Comparison of ENCODE assay signal across 27 cellular contexts in the genomic region with DNA sequence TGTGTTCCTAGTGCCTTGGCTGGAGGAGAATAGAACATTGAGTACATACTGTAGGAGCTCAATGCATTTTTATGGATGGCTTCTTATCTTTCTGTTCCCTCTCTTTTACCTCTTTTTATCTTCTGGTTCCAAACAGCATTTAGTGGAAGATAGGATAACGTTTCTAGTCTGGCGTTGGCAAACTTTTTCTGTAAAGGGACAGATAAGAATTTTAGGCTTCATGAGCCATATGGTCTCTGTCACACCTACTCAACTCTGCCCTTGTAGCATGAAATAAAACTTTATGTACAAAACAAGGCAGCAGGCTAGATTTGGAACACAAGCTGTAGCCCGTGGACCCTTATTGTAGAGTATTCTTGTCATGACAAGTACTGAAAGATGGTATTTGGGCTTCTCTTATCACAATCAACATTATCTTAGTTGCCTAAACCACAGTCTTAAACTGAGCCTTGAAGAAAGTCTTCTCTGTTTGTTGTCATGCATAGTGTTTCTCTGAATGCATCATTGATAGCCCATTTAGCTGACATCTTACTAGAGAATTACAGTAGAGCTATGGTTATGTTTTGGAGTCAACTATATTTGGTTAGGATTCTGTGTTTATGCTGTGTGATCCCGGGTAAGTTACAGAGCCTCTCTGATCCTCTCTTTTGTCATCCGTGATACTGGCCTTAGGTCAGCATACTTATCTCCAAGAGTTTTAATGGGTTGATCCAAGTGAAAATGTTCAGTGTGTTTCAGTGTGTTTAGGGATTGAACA.
"Had no signal": no experiment of that assay in that cellular context is flagged by ENCODE, and none has a peak within 500 bp of the region (broad histone marks: within the 10 kb centered on the region; RNA-seq: fewer than 3 reads in every experiment).

No MANE protein-coding gene starts in this region.

- H3K36me3 ChIP-seq: brain microvascular endothelial cell, heart left ventricle had no signal

- H3K4me3 ChIP-seq: heart left ventricle had no signal

- H3K4me1 ChIP-seq: heart left ventricle had no signal

- H3K27me3 ChIP-seq: brain microvascular endothelial cell, heart left ventricle had no signal

- ATAC-seq: activated CD4-positive, CD25-positive, alpha-beta regulatory T cell treated with anti-CD3 and anti-CD28 coated beads, Interleukin-2, amount 50 U/mL, for 24 hours; activated CD8-positive, alpha-beta T cell treated with anti-CD3 and anti-CD28 coated beads for 36 hours; activated T-cell treated with anti-CD3 and anti-CD28 coated beads, Interleukin-2, amount 50 U/mL, for 4 hours; activated T-helper 17 cell treated with anti-CD3 and anti-CD28 coated beads, Interleukin-2, amount 50 U/mL, for 72 hours; effector memory CD8-positive, alpha-beta T cell; heart left ventricle; T-helper 17 cell had no signal

- H3K27ac ChIP-seq: brain microvascular endothelial cell, heart left ventricle, WERI-Rb-1 had no signal

- DNase-seq: activated B cell treated with CpG ODN at 0.5 μM for 24 hours; activated CD4-positive, alpha-beta T cell treated with anti-CD3 and anti-CD28 coated beads for 48 hours; activated CD4-positive, alpha-beta T cell treated with anti-CD3 and anti-CD28 coated beads, Interleukin-2, amount 50 U/mL, for 1 hour; activated CD4-positive, alpha-beta T cell treated with anti-CD3 and anti-CD28 coated beads, Interleukin-2, amount 50 U/mL, for 48 hours; activated CD8-positive, alpha-beta memory T cell treated with anti-CD3 and anti-CD28 coated beads for 24 hours; activated CD8-positive, alpha-beta T cell treated with anti-CD3 and anti-CD28 coated beads for 36 hours; activated effector memory CD4-positive, alpha-beta T cell treated with Interleukin-2 at 50 U/mL for 16 hours; activated gamma-delta T cell treated with Interleukin-2 at 50 U/mL for 16 hours; activated naive CD4-positive, alpha-beta T cell treated with anti-CD3 and anti-CD28 coated beads, Interleukin-2, amount 50 U/mL, for 16 hours; activated naive CD4-positive, alpha-beta T cell treated with Interleukin-2 at 50 U/mL for 16 hours; activated T-cell treated with anti-CD3 and anti-CD28 coated beads, Interleukin-2, amount 50 U/mL, for 4 hours; amniotic stem cell; anterior cingulate cortex; brain microvascular endothelial cell; cortex of kidney; dermis blood vessel endothelial cell; effector CD4-positive, alpha-beta T cell; effector memory CD8-positive, alpha-beta T cell; foreskin fibroblast; glutamatergic neuron; heart left ventricle; T-helper 1 cell; T-helper 17 cell; T1000; WERI-Rb-1 had no signal
